19 cellular contexts compared by ENCODE assay signal in the genomic region with DNA sequence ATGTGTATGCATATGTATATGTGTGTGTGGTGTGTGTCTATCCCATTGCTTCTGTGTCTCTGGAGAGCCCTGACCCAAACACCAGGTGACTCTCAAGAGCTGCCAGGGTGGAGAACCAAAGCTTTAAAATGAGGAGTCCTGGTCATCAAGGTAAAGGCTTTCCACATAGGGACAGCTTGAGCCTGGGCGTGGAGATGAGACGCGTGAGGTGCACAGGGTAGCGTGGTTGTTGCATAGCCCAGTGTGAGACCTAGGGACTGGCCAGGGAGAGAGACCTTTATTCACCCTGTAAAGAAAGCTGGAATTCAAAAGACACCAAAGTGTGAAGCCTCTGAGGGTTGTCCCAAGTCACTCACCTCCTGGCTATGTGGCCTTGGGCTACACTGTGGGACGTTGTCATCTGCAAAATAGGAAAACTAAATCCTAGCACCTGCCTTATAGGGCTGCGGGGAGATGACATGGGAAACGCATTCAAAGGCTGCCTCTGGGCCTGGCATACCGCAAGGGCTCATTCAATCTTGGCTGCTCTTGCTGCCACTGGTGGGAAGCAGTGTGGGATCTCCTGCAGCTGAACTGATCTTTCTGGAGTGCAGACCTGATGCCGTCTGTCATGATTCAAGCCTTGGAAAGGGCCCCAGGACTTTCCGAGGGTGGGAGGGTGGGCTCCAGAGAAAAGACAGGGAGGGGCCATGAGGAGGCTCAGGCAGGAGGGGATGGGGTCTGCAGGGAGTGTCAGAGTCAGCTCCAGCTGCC.
"Had no signal": no experiment of that assay in that cellular context is flagged by ENCODE, and none has a peak within 500 bp of the region (broad histone marks: within the 10 kb centered on the region; RNA-seq: fewer than 3 reads in every experiment).

No MANE protein-coding gene starts in this region.

- DNase-seq: activated CD4-positive, alpha-beta T cell treated with anti-CD3 and anti-CD28 coated beads, Interleukin-2, amount 50 U/mL, for 48 hours; activated gamma-delta T cell treated with Interleukin-2 at 50 U/mL for 16 hours; activated T-cell treated with anti-CD3 and anti-CD28 coated beads, Interleukin-2, amount 50 U/mL, for 72 hours; amniotic stem cell; cortex of kidney; effector CD8-positive, alpha-beta T cell; foreskin keratinocyte; immature natural killer cell; lower lobe of right lung; ovary; SK-N-SH; stimulated activated CD4-positive, alpha-beta T cell treated with anti-CD3 and anti-CD28 coated beads, Interleukin-2, amount 100 ng/mL, for 48 hours; stimulated activated naive CD4-positive, alpha-beta T cell; substantia nigra; T-helper 1 cell; T1000; transverse colon had no signal

- H3K9me3 Mint-ChIP-seq: activated T-cell treated with anti-CD3 and anti-CD28 coated beads, Interleukin-2, amount 50 U/mL, for 72 hours; immature natural killer cell; neural crest cell had no signal

- H3K36me3 Mint-ChIP-seq: activated naive CD8-positive, alpha-beta T cell; immature natural killer cell had no signal

- H3K27me3 ChIP-seq: ovary, transverse colon had no signal

- H3K27ac ChIP-seq: foreskin keratinocyte, lower lobe of right lung, ovary, transverse colon had no signal

- H3K36me3 ChIP-seq: lower lobe of right lung, ovary, transverse colon had no signal

- H3K4me3 ChIP-seq: lower lobe of right lung, ovary, transverse colon had no signal

- H3K4me1 ChIP-seq: foreskin keratinocyte, lower lobe of right lung, transverse colon had no signal

- H3K9me3 ChIP-seq: lower lobe of right lung, ovary, SK-N-SH, transverse colon had no signal

- H3K4me1 Mint-ChIP-seq: immature natural killer cell had no signal

- H3K27ac Mint-ChIP-seq: activated naive CD8-positive, alpha-beta T cell; activated T-cell treated with anti-CD3 and anti-CD28 coated beads, Interleukin-2, amount 50 U/mL, for 72 hours had no signal

- ATAC-seq: activated T-cell treated with anti-CD3 and anti-CD28 coated beads, Interleukin-2, amount 50 U/mL, for 72 hours; foreskin keratinocyte; lower lobe of right lung had no signal

- H3K4me3 Mint-ChIP-seq: activated naive CD8-positive, alpha-beta T cell; activated T-cell treated with anti-CD3 and anti-CD28 coated beads, Interleukin-2, amount 50 U/mL, for 72 hours; immature natural killer cell; neural crest cell had no signal
